Comparison of ENCODE assay signal across 22 cellular contexts in genomic region chr20:61758556-61759200, GRCh38.
"Had no signal": no experiment of that assay in that cellular context is flagged by ENCODE, and none has a peak within 500 bp of the region (broad histone marks: within the 10 kb centered on the region; RNA-seq: fewer than 3 reads in every experiment).

No MANE protein-coding gene starts in this region.

- DNase-seq: activated CD4-positive, alpha-beta T cell treated with anti-CD3 and anti-CD28 coated beads, Interleukin-2, amount 50 U/mL, for 4 hours; activated CD4-positive, CD25-positive, alpha-beta regulatory T cell treated with anti-CD3 and anti-CD28 coated beads, Interleukin-2, amount 50 U/mL, for 72 hours; activated naive CD4-positive, alpha-beta T cell treated with Interleukin-2 at 50 U/mL for 16 hours; activated naive CD8-positive, alpha-beta T cell treated with anti-CD3 and anti-CD28 coated beads, Interleukin-2, amount 10 ng/mL, durations not matched to agents 7 days and 5 days; activated T-cell treated with anti-CD3 and anti-CD28 coated beads for 4 hours; amygdala; caudate nucleus; erythroblast; foreskin melanocyte; glutamatergic neuron; hippocampal formation; left cardiac atrium; midbrain; nucleus accumbens; retina; stimulated activated CD4-positive, alpha-beta T cell treated with anti-CD3 and anti-CD28 coated beads, Interleukin-2, amount 100 ng/mL, for 48 hours had no signal

- H3K9me3 ChIP-seq: tibial nerve had no signal

- H3K4me3 Mint-ChIP-seq: activated naive CD8-positive, alpha-beta T cell treated with anti-CD3 and anti-CD28 coated beads, Interleukin-2, amount 10 ng/mL, durations not matched to agents 7 days and 5 days; brain; nephron; stimulated activated naive CD8-positive, alpha-beta T cell treated with anti-CD3 and anti-CD28 coated beads, Interleukin-15, Interleukin-2, amounts not matched to agents 100 ng/mL and 50 ng/mL, for 24 hours; T-helper 1 cell treated with Interleukin-12 subunit alpha and Interleukin-12 subunit beta and Interleukin-4 antibody, amounts not matched to agents 30 μg/mL and 1 μg/mL, for 36 hours had no signal

- H3K4me1 Mint-ChIP-seq: activated naive CD8-positive, alpha-beta T cell treated with anti-CD3 and anti-CD28 coated beads, Interleukin-2, amount 10 ng/mL, durations not matched to agents 7 days and 5 days had no signal

- H3K36me3 ChIP-seq: tibial nerve had no signal

- H3K27ac Mint-ChIP-seq: activated naive CD8-positive, alpha-beta T cell treated with anti-CD3 and anti-CD28 coated beads, Interleukin-2, amount 10 ng/mL, durations not matched to agents 7 days and 5 days; nephron; stimulated activated naive CD8-positive, alpha-beta T cell treated with anti-CD3 and anti-CD28 coated beads, Interleukin-15, Interleukin-2, amounts not matched to agents 100 ng/mL and 50 ng/mL, for 24 hours; T-helper 1 cell treated with Interleukin-12 subunit alpha and Interleukin-12 subunit beta and Interleukin-4 antibody, amounts not matched to agents 30 μg/mL and 1 μg/mL, for 36 hours had no signal

- H3K4me3 ChIP-seq: lung, tibial nerve had no signal

- H3K36me3 Mint-ChIP-seq: activated naive CD8-positive, alpha-beta T cell treated with anti-CD3 and anti-CD28 coated beads, Interleukin-2, amount 10 ng/mL, durations not matched to agents 7 days and 5 days; brain had no signal

- H3K9me3 Mint-ChIP-seq: activated naive CD8-positive, alpha-beta T cell treated with anti-CD3 and anti-CD28 coated beads, Interleukin-2, amount 10 ng/mL, durations not matched to agents 7 days and 5 days; brain; nephron; stimulated activated naive CD8-positive, alpha-beta T cell treated with anti-CD3 and anti-CD28 coated beads, Interleukin-15, Interleukin-2, amounts not matched to agents 100 ng/mL and 50 ng/mL, for 24 hours; T-helper 1 cell treated with Interleukin-12 subunit alpha and Interleukin-12 subunit beta and Interleukin-4 antibody, amounts not matched to agents 30 μg/mL and 1 μg/mL, for 36 hours had no signal

- H3K27ac ChIP-seq: tibial nerve had no signal

- H3K27me3 ChIP-seq: tibial nerve had no signal

- H3K27me3 Mint-ChIP-seq: brain; stimulated activated naive CD8-positive, alpha-beta T cell treated with anti-CD3 and anti-CD28 coated beads, Interleukin-15, Interleukin-2, amounts not matched to agents 100 ng/mL and 50 ng/mL, for 24 hours had no signal
